ENCODE assay signal across 19 cellular contexts in the genomic region with DNA sequence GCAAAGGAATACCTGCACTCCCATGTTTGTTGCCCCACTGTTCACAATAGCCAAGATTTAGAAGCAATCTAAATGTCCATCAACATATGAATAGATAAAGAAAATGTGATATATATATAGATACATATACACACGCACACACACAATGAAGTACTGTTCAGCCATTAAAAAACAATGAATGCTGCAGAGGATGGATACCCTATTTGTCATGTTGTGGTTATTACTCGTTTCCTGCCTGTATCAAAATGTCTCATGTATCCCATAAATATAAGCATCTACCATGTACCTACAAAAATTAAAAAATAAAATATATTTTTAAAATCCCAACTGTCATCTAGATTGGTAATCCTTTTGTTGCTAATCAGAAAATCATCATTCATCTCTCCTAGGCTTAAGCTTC.
DNase-seq lines count a peak whose midpoint lies in the region; ATAC-seq, FAIRE-seq and TF ChIP-seq lines count a peak whose summit lies in the region.
"Had no signal": no experiment of that assay in that cellular context is flagged by ENCODE, and none has a peak within 500 bp of the region (broad histone marks: within the 10 kb centered on the region; RNA-seq: fewer than 3 reads in every experiment).

No MANE protein-coding gene starts in this region.

- H3K27ac ChIP-seq in mammary epithelial cell (ENCODE audit: insufficient read depth, low read depth, low read length) (peak overlapping the region; percentile 15), breast epithelium (no peak overlapping the region), PC-3 (ENCODE audit: low read length) (no peak overlapping the region), pancreas (no peak overlapping the region)
- H3K27ac ChIP-seq: BLaER1 had no signal

- POLR2A ChIA-PET in PC-3 (lab: Charles Lee; ENCODE audit: unreplicated experiment): no interaction called here

- DNase-seq in mammary epithelial cell: peak; percentile 57
- no peak for DNase-seq in breast epithelium (ENCODE audit: low spot score in 2 of 2)
- DNase-seq in PC-3: peak; percentile 26
- peak; percentile 13 for DNase-seq in fibroblast of mammary gland (ENCODE audit: low read depth)
- DNase-seq in endothelial cell (ENCODE audit: low spot score): no peak
- no peak for DNase-seq in NAMALWA (ENCODE audit: low spot score)
- no peak for DNase-seq in pancreas
- DNase-seq: 8988T; CD4-positive, alpha-beta memory T cell; DMS153; DMS79; H9 had no signal

- no peaks in the 10 kb centered on the region for H3K9me3 Mint-ChIP-seq in endothelial cell (ENCODE audit: unreplicated experiment)

- intact Hi-C loops in mammary epithelial cell (cut with micrococcal nuclease): no loop called here
- intact Hi-C loops in breast epithelium (cut with DNase I; ENCODE audit: low total_unique reads): no loop called here
- intact Hi-C loops in PC-3 (cut with micrococcal nuclease): no loop called here
- intact Hi-C loops in pancreas (cut with DNase I): no loop called here

- no peak for TF ChIP-seq POLR2A in breast epithelium (IDR thresholded peaks at IDR 0.05)

- H3K9me2 ChIP-seq in PC-3 (replicated peaks; ENCODE audit: low read length): no peaks in the 10 kb centered on the region

- no peak overlapping the region for H3K4me3 ChIP-seq in mammary epithelial cell (replicated peaks in 1 of 3; ENCODE audit: insufficient read depth in 1 of 3, low read depth in 2 of 3, low read length in 3 of 3)
- H3K4me3 ChIP-seq in breast epithelium: no peak overlapping the region
- H3K4me3 ChIP-seq in PC-3 (ENCODE audit: low read length): no peak overlapping the region
- H3K4me3 ChIP-seq in fibroblast of mammary gland (ENCODE audit: control insufficient read depth, low read depth, low read length): no peak overlapping the region
- no peak overlapping the region for H3K4me3 ChIP-seq in pancreas
- H3K4me3 ChIP-seq: BLaER1 had no signal

- H3K79me2 ChIP-seq in mammary epithelial cell (ENCODE audit: insufficient read depth, low read length): no peaks in the 10 kb centered on the region
- H3K79me2 ChIP-seq in PC-3 (ENCODE audit: low read length): no peaks in the 10 kb centered on the region

- TF ChIP-seq CTCF in mammary epithelial cell (conservative IDR thresholded peaks at IDR 0.05 in 1 of 2, IDR thresholded peaks at IDR 0.05 in 1 of 2; ENCODE audit: extremely low read depth in 1 of 2, insufficient read depth in 1 of 2, low read depth in 1 of 2, low read length in 2 of 2) (no peak), breast epithelium (IDR thresholded peaks at IDR 0.05) (no peak), PC-3 (conservative IDR thresholded peaks at IDR 0.05; ENCODE audit: low read depth, low read length) (no peak), fibroblast of mammary gland (conservative IDR thresholded peaks at IDR 0.05; ENCODE audit: control insufficient read depth, insufficient read depth, low read depth, low read length) (no peak), endothelial cell (IDR thresholded peaks at IDR 0.05; ENCODE audit: unreplicated experiment) (no peak), pancreas (IDR thresholded peaks at IDR 0.05) (no peak)

- no peaks in the 10 kb centered on the region for H3K36me3 Mint-ChIP-seq in endothelial cell (ENCODE audit: low read depth, unreplicated experiment)
- H3K36me3 Mint-ChIP-seq: CD14-positive monocyte; CD4-positive, alpha-beta memory T cell had no signal

- 25% methylated on average over 2 of the region's 2 CpGs for WGBS in mammary epithelial cell (ENCODE audit: low coverage, missing lambda C conversion rate)
- WGBS in pancreas, 2 donors: 57 to 72% methylated on average over 2 of the region's 2 CpGs

- H3K36me3 ChIP-seq in mammary epithelial cell (ENCODE audit: insufficient read depth, low read length) (no peaks in the 10 kb centered on the region), breast epithelium (no peaks in the 10 kb centered on the region), PC-3 (ENCODE audit: low read depth, low read length) (no peaks in the 10 kb centered on the region), pancreas (no peaks in the 10 kb centered on the region)
- H3K36me3 ChIP-seq: BLaER1 had no signal

- dilution Hi-C loops in mammary epithelial cell (cut with HindIII; ENCODE audit: low sequenced_read_pairs): no loop called here

- H3K4me1 ChIP-seq in mammary epithelial cell (ENCODE audit: insufficient read depth, low read length) (peaks cover 4% of the 10 kb centered on the region), breast epithelium (no peaks in the 10 kb centered on the region), PC-3 (ENCODE audit: insufficient read depth, low read length) (no peaks in the 10 kb centered on the region), pancreas (no peaks in the 10 kb centered on the region)
- H3K4me1 ChIP-seq: BLaER1 had no signal

- CTCF ChIA-PET in mammary epithelial cell (lab: Charles Lee; ENCODE audit: low non-redundant PET) (interaction anchor here (0.7 kb wide), 1 partner anchor 12 kb away, joined by 4 read pairs; no protein-coding TSS in a partner anchor), PC-3 (lab: Charles Lee) (no interaction called here)

- no peaks in the 10 kb centered on the region for H3K4me1 Mint-ChIP-seq in endothelial cell (ENCODE audit: unreplicated experiment)
- H3K4me1 Mint-ChIP-seq: CD14-positive monocyte; CD4-positive, alpha-beta memory T cell had no signal

- in situ Hi-C loops in mammary epithelial cell (cut with MboI; ENCODE audit: low sequenced_read_pairs in 2 of 2): no loop called here

- H3K4me3 Mint-ChIP-seq in endothelial cell (ENCODE audit: unreplicated experiment): no peak overlapping the region
- H3K4me3 Mint-ChIP-seq: CD14-positive monocyte; CD4-positive, alpha-beta memory T cell; H9 had no signal

- H2AFZ ChIP-seq in mammary epithelial cell (ENCODE audit: low read depth, low read length): peak overlapping the region; percentile 33
- no peak overlapping the region for H2AFZ ChIP-seq in PC-3 (ENCODE audit: low read length)

- no peaks in the 10 kb centered on the region for H3K27me3 Mint-ChIP-seq in endothelial cell (ENCODE audit: unreplicated experiment)
- H3K27me3 Mint-ChIP-seq: CD4-positive, alpha-beta memory T cell had no signal

- H3K27me3 ChIP-seq in mammary epithelial cell (ENCODE audit: insufficient read depth, low read length) (no peaks in the 10 kb centered on the region), breast epithelium (no peaks in the 10 kb centered on the region), PC-3 (ENCODE audit: low read length) (no peaks in the 10 kb centered on the region), pancreas (no peaks in the 10 kb centered on the region)
- H3K27me3 ChIP-seq: BLaER1 had no signal

- peak; percentile 67; the same call in 1 of the 2 replicates for ATAC-seq in PC-3
- no peak for ATAC-seq in GM19328 (IDR thresholded peaks at IDR 0.05; ENCODE audit: unreplicated experiment)
- no peak for ATAC-seq in pancreas

- H3K27ac Mint-ChIP-seq in endothelial cell (ENCODE audit: unreplicated experiment): no peak overlapping the region
- H3K27ac Mint-ChIP-seq: CD14-positive monocyte, H9 had no signal

- peak overlapping the region; percentile 16 for H3K4me2 ChIP-seq in mammary epithelial cell (ENCODE audit: insufficient read depth, low read depth, low read length)
- no peak overlapping the region for H3K4me2 ChIP-seq in PC-3 (ENCODE audit: low read length)
- H3K4me2 ChIP-seq: BLaER1 had no signal

- BruUV-seq in mammary epithelial cell (replicated peaks; lab: Mats Ljungman, UMichigan): no TSS peak
- no TSS peak for BruUV-seq in PC-3 (replicated peaks; lab: Mats Ljungman, UMichigan)

- FAIRE-seq in pancreas (lab: Jason Lieb, UNC): no peak
- FAIRE-seq: G401.6, GM12891, GM18507, H1 had no signal

- H3K9me3 ChIP-seq in mammary epithelial cell (replicated peaks; ENCODE audit: insufficient read depth, low read length): peaks cover 5% of the 10 kb centered on the region
- H3K9me3 ChIP-seq in breast epithelium: peaks cover 4 to 6% of the 10 kb centered on the region in 2 donors
- H3K9me3 ChIP-seq in PC-3 (ENCODE audit: low read length): no peaks in the 10 kb centered on the region
- H3K9me3 ChIP-seq in pancreas: no peaks in the 10 kb centered on the region
- H3K9me3 ChIP-seq: BLaER1 had no signal

- H3K9ac ChIP-seq in mammary epithelial cell (ENCODE audit: insufficient read depth, low read length): no peak overlapping the region
- no peak overlapping the region for H3K9ac ChIP-seq in PC-3 (ENCODE audit: low read length)
- H3K9ac ChIP-seq: BLaER1 had no signal

- no peaks in the 10 kb centered on the region for H4K20me1 ChIP-seq in mammary epithelial cell (ENCODE audit: insufficient read depth, low read length)
- no peaks in the 10 kb centered on the region for H4K20me1 ChIP-seq in PC-3 (ENCODE audit: low read length)
- H4K20me1 ChIP-seq: BLaER1 had no signal

- no peaks in the 10 kb centered on the region for H3F3A ChIP-seq in PC-3 (ENCODE audit: low read length, unreplicated experiment)

Comparison
In these comparisons a context has a peak if more than half of its experiments do, and no peak if none do; other contexts are left out.
1. DNase-seq: peak in mammary epithelial cell (single experiment), PC-3 (single experiment) and fibroblast of mammary gland (single experiment); none in breast epithelium (0 of 2), endothelial cell (single experiment), NAMALWA (single experiment) and pancreas (0 of 6).